ENCODE assay signal across 8 cellular contexts in genomic region chr2:242088044-242088443, GRCh38.
A peak's percentile ranks its signal among the peaks of the same experiment; 100 is the strongest.
DNase-seq lines count a peak whose midpoint lies in the region; ATAC-seq, FAIRE-seq and TF ChIP-seq lines count a peak whose summit lies in the region.
"Not testable (repeated sequence)": the region's sequence is repeated elsewhere in the genome, so short reads cannot be mapped to it uniquely, and the experiment has no call there.

No MANE protein-coding gene starts in this region.

- not testable (repeated sequence) for H4K20me1 ChIP-seq in H1 (replicated peaks in 1 of 2; ENCODE audit: control insufficient read depth in 1 of 2, insufficient read depth in 2 of 2, low read length in 2 of 2)

- not testable (repeated sequence) for H3K4me1 ChIP-seq in H1 (replicated peaks in 1 of 4; ENCODE audit: control insufficient read depth in 3 of 4, insufficient read depth in 4 of 4, low read length in 3 of 4); right lobe of liver; skeletal muscle tissue (ENCODE audit: control insufficient read depth in 3 of 3, insufficient read depth in 3 of 3, low read length in 3 of 3)

- H3K56ac ChIP-seq in H1 (replicated peaks; ENCODE audit: insufficient read length, low read depth, low read length), result not testable (repeated sequence)

- H3K27ac Mint-ChIP-seq in activated CD8-positive, alpha-beta T cell treated with anti-CD3 and anti-CD28 coated beads, Interleukin-2, amount 10 ng/mL, durations not matched to agents 7 days and 5 days, result peak overlapping the region; percentile 15

- not testable (repeated sequence) for H2BK20ac ChIP-seq in H1 (ENCODE audit: low read length)

- H3K9me3 Mint-ChIP-seq in activated CD8-positive, alpha-beta T cell treated with anti-CD3 and anti-CD28 coated beads, Interleukin-2, amount 10 ng/mL, durations not matched to agents 7 days and 5 days (ENCODE audit: insufficient read depth), result not testable (repeated sequence)

- not testable (repeated sequence) for H3K79me2 ChIP-seq in H1 (ENCODE audit: control insufficient read depth in 1 of 2, insufficient read depth in 2 of 2, low read length in 2 of 2)

- WGBS in H1 (ENCODE audit: extremely low coverage in 1 of 2, insufficient coverage in 1 of 2, insufficient read length in 1 of 2, insufficient replicate concordance in 2 of 2, low coverage in 1 of 2, low lambda C conversion rate in 2 of 2, missing lambda C conversion rate in 1 of 2), 2 experiments, result no CpG with 5 or more reads among the region's 37 CpGs
- 0% methylated on average over 1 of the region's 37 CpGs for WGBS in right lobe of liver (ENCODE audit: insufficient coverage, low coverage, low lambda C conversion rate, missing lambda C conversion rate)

- H4K8ac ChIP-seq in H1 (ENCODE audit: extremely low read depth, insufficient read depth, low read length), result not testable (repeated sequence)

- FAIRE-seq in H1 (lab: Jason Lieb, UNC), result not testable (repeated sequence)

- TF ChIP-seq POLR2A in H1 (IDR thresholded peaks at IDR 0.05; ENCODE audit: control extremely low read depth in 1 of 2, low read depth in 2 of 2, low read length in 2 of 2); right lobe of liver (IDR thresholded peaks at IDR 0.05): not testable (repeated sequence)

- H3K27me3 ChIP-seq in H1 (replicated peaks in 1 of 4; ENCODE audit: control insufficient read depth in 3 of 4, extremely low read depth in 1 of 4, insufficient read depth in 3 of 4, low read length in 3 of 4); right lobe of liver; skeletal muscle tissue (ENCODE audit: control insufficient read depth in 3 of 3, insufficient read depth in 3 of 3, low read length in 3 of 3): not testable (repeated sequence)

- not testable (repeated sequence) for H3K27me3 Mint-ChIP-seq in activated CD8-positive, alpha-beta T cell treated with anti-CD3 and anti-CD28 coated beads, Interleukin-2, amount 10 ng/mL, durations not matched to agents 7 days and 5 days (ENCODE audit: low read depth)

- not testable (repeated sequence) for H2BK5ac ChIP-seq in H1 (ENCODE audit: low read depth, low read length)

- TF ChIP-seq EP300 in H1 (IDR thresholded peaks at IDR 0.05; ENCODE audit: borderline replicate concordance in 1 of 2, low read depth in 2 of 2, low read length in 2 of 2), result not testable (repeated sequence)

- H3K9me3 ChIP-seq in H1 (ENCODE audit: insufficient read depth in 2 of 2, low read depth in 1 of 2, low read length in 1 of 2); right lobe of liver; skeletal muscle tissue (ENCODE audit: control insufficient read depth in 3 of 3, low read length in 3 of 3): not testable (repeated sequence)

- not testable (repeated sequence) for H2BK120ac ChIP-seq in H1 (replicated peaks; ENCODE audit: low read depth, low read length)

- H3K27ac ChIP-seq in H1 (ENCODE audit: low read depth, low read length); skeletal muscle tissue (ENCODE audit: low read depth, low read length): not testable (repeated sequence)
- peak overlapping the region; percentile 60 to 75 (median 70) for H3K27ac ChIP-seq in right lobe of liver

- not testable (repeated sequence) for TF ChIP-seq RAD21 in H1 (IDR thresholded peaks at IDR 0.05 in 1 of 2, conservative IDR thresholded peaks at IDR 0.05 in 1 of 2; ENCODE audit: low read depth in 2 of 2, low read length in 2 of 2)

- TF ChIP-seq CTCF in H1 (IDR thresholded peaks at IDR 0.05; ENCODE audit: control extremely low read depth in 1 of 3, insufficient read depth in 1 of 3, low read depth in 1 of 3, low read length in 3 of 3); right lobe of liver (IDR thresholded peaks at IDR 0.05): not testable (repeated sequence)

- H4K91ac ChIP-seq in H1 (replicated peaks; ENCODE audit: insufficient read length, low read length), result not testable (repeated sequence)

- H3K4ac ChIP-seq in H1 (replicated peaks; ENCODE audit: insufficient read length, low read depth, low read length), result not testable (repeated sequence)

- not testable (repeated sequence) for H3K36me3 Mint-ChIP-seq in activated CD8-positive, alpha-beta T cell treated with anti-CD3 and anti-CD28 coated beads, Interleukin-2, amount 10 ng/mL, durations not matched to agents 7 days and 5 days (ENCODE audit: low read depth)

- H3K4me2 ChIP-seq in H1 (ENCODE audit: insufficient read depth in 1 of 2, low read depth in 2 of 2, low read length in 2 of 2), result peak overlapping the region; percentile 50 to 60

- DNase-seq in CD1c-positive myeloid dendritic cell (ENCODE audit: extremely low spot score) (peak; percentile 19), NCI-H146 (lab: John Stamatoyannopoulos, UW) (peak; percentile 55)
- peak; percentile 18 for DNase-seq in activated CD8-positive, alpha-beta T cell treated with anti-CD3 and anti-CD28 coated beads, Interleukin-2, amount 10 ng/mL, durations not matched to agents 7 days and 5 days
- not testable (repeated sequence) for DNase-seq in H1 (ENCODE audit: low read depth in 1 of 2, low spot score in 2 of 2); right lobe of liver

- H3K23ac ChIP-seq in H1 (ENCODE audit: insufficient read length), result not testable (repeated sequence)

- H3K9ac ChIP-seq in H1 (replicated peaks in 1 of 4; ENCODE audit: extremely low read depth in 1 of 4, low read depth in 3 of 4, low read length in 3 of 4), result not testable (repeated sequence)
- H3K9ac ChIP-seq in skeletal muscle tissue (ENCODE audit: low read depth in 1 of 3, low read length in 3 of 3), result peak overlapping the region in 1 of 3 donors; percentile 20

- peak overlapping the region; percentile 51 for H3K4me3 Mint-ChIP-seq in activated CD8-positive, alpha-beta T cell treated with anti-CD3 and anti-CD28 coated beads, Interleukin-2, amount 10 ng/mL, durations not matched to agents 7 days and 5 days

- not testable (repeated sequence) for H3K23me2 ChIP-seq in H1 (ENCODE audit: low read depth, low read length)

- intact Hi-C loops in right lobe of liver (cut with DNase I), result not testable (repeated sequence)

- H3K14ac ChIP-seq in H1 (ENCODE audit: insufficient read length), result not testable (repeated sequence)

- CTCF ChIA-PET in activated CD8-positive, alpha-beta T cell treated with anti-CD3 and anti-CD28 coated beads, Interleukin-2, amount 10 ng/mL, durations not matched to agents 7 days and 5 days (lab: Charles Lee); H1 (lab: Charles Lee; ENCODE audit: partially characterized antibody): not testable (repeated sequence)

- H2BK15ac ChIP-seq in H1 (ENCODE audit: low read length), result not testable (repeated sequence)

- POLR2A ChIA-PET in activated CD8-positive, alpha-beta T cell treated with anti-CD3 and anti-CD28 coated beads, Interleukin-2, amount 10 ng/mL, durations not matched to agents 7 days and 5 days (lab: Charles Lee); H1 (lab: Charles Lee; ENCODE audit: partially characterized antibody): not testable (repeated sequence)

- H2AFZ ChIP-seq in H1 (ENCODE audit: low read length), result not testable (repeated sequence)

- ATAC-seq in GM19351 (IDR thresholded peaks at IDR 0.05; ENCODE audit: unreplicated experiment), result peak; percentile 43
- peak; percentile 13 for ATAC-seq in HG02970 (IDR thresholded peaks at IDR 0.05; ENCODE audit: low FRiP score, unreplicated experiment)
- ATAC-seq in activated CD8-positive, alpha-beta T cell treated with anti-CD3 and anti-CD28 coated beads, Interleukin-2, amount 10 ng/mL, durations not matched to agents 7 days and 5 days, result peak; percentile 54
- peak; percentile 45 to 62 (median 58) for ATAC-seq in right lobe of liver

- not testable (repeated sequence) for H3K36me3 ChIP-seq in H1 (ENCODE audit: control insufficient read depth in 2 of 4, insufficient read depth in 4 of 4, low read length in 3 of 4); right lobe of liver; skeletal muscle tissue (ENCODE audit: control insufficient read depth in 3 of 3, insufficient read depth in 3 of 3, low read length in 3 of 3)

- H2BK12ac ChIP-seq in H1 (ENCODE audit: low read depth, low read length), result not testable (repeated sequence)

- not testable (repeated sequence) for H2AK5ac ChIP-seq in H1 (ENCODE audit: low read depth, low read length)

- not testable (repeated sequence) for H3K18ac ChIP-seq in H1 (ENCODE audit: extremely low read depth, low read length)

- H3K79me1 ChIP-seq in H1 (ENCODE audit: low read depth, low read length), result not testable (repeated sequence)

- peaks cover 18% of the 10 kb centered on the region for H3K4me1 Mint-ChIP-seq in activated CD8-positive, alpha-beta T cell treated with anti-CD3 and anti-CD28 coated beads, Interleukin-2, amount 10 ng/mL, durations not matched to agents 7 days and 5 days (ENCODE audit: low read depth)

- H3K4me3 ChIP-seq in H1 (ENCODE audit: extremely low read depth in 1 of 4, insufficient read depth in 2 of 4, low read depth in 3 of 4, low read length in 4 of 4), result peak overlapping the region; percentile 29 to 60 (median 36); a peak in 4 of 8 replicates
- peak overlapping the region; percentile 67 to 72 (median 71) for H3K4me3 ChIP-seq in right lobe of liver
- peak overlapping the region; percentile 66 to 83 (median 67) for H3K4me3 ChIP-seq in skeletal muscle tissue (ENCODE audit: low read length in 3 of 3)

- H4K5ac ChIP-seq in H1 (ENCODE audit: insufficient read length, low read depth, low read length), result not testable (repeated sequence)
